Comparison of ENCODE assay signal across 1 cellular context in the genomic region with DNA sequence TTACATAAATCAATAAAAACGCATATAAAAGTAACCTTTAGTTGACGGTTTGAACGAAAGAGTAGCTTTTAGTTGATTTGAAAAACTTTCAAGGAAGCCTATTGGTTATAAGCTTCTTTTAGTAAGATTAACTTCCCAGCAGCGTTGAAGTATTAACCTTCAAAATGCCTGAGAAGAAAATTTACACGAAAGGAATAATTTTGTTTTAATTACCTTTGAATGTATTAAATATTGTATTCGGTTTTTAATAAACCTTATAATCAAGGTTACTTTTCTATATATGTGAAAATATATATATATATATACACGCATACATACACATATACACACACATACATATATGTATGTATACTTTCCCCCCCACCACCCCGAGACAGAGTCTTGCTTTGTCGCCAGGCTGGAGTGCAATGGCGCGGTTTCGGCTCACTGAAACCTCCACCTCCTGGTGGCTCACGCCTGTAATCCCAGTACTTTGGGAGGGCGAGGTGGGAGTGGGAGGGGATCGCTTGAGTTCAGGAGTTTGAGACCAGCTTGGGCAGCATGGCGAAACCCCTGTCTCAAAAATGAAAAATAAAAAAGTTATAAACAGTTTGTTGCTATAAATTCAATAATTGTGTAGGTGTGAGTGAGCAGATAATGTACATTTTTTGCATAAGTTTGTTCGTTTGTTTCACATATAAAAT.
TF ChIP-seq lines count a peak whose summit lies in the region.

No MANE protein-coding gene starts in this region.

TF ChIP-seq in K562, 482 proteins besides CTCF, POLR2A, EP300 and RAD21 (continued from another document and continues in another):
- TF ChIP-seq UBTF (IDR thresholded peaks at IDR 0.05; ENCODE audit: borderline replicate concordance in 1 of 2, low read depth in 2 of 2, low read length in 2 of 2) (peak in 1 of 2 experiments; percentile 90; a peak in 2 of 4 replicates), MBD2 (IDR thresholded peaks at IDR 0.05; ENCODE audit: borderline replicate concordance, low read depth) (no peak), ARHGAP35 (IDR thresholded peaks at IDR 0.05; ENCODE audit: partially characterized antibody) (no peak), FOXJ2 (tag; IDR thresholded peaks at IDR 0.05) (no peak; the same call in 1 of the 2 replicates), MYBL2 (IDR thresholded peaks at IDR 0.05; ENCODE audit: low read depth) (peak; percentile 83; the same call in 1 of the 2 replicates), MYBL2 (CRISPR knock-in tag; IDR thresholded peaks at IDR 0.05; ENCODE audit: borderline replicate concordance) (no peak), ZEB2 (IDR thresholded peaks at IDR 0.05) (no peak; the same call in 1 of the 2 replicates), SAP30 (IDR thresholded peaks at IDR 0.05; ENCODE audit: borderline replicate concordance, insufficient read depth, low read depth, low read length, poor library complexity, severe bottlenecking) (no peak), ZNF133 (CRISPR knock-in tag; IDR thresholded peaks at IDR 0.05) (no peak), FOXJ3 (CRISPR knock-in tag; IDR thresholded peaks at IDR 0.05) (no peak), RB1 (IDR thresholded peaks at IDR 0.05; ENCODE audit: low read depth) (peak; percentile 57; the same call in 1 of the 2 replicates), RBM22 (IDR thresholded peaks at IDR 0.05; ENCODE audit: low read depth, low read length, poor library complexity, severe bottlenecking) (no peak), ZNF311 (CRISPR knock-in tag; IDR thresholded peaks at IDR 0.05) (no peak), ZNF408 (CRISPR knock-in tag; IDR thresholded peaks at IDR 0.05; ENCODE audit: low read depth) (no peak), SMAD2 (IDR thresholded peaks at IDR 0.05; ENCODE audit: low read depth, low read length) (0 out of 2 replicates have a peak, but pooled peaks have one; percentile 56), AFF1 (IDR thresholded peaks at IDR 0.05; ENCODE audit: low read depth in 1 of 2, partially characterized antibody in 2 of 2) (peak in 1 of 2 experiments; percentile 41), ARID4B (CRISPR knock-in tag; IDR thresholded peaks at IDR 0.05) (peak; percentile 46; the same call in 1 of the 2 replicates), ZNF583 (CRISPR knock-in tag; IDR thresholded peaks at IDR 0.05) (no peak), ZNF197 (CRISPR knock-in tag; IDR thresholded peaks at IDR 0.05; ENCODE audit: low read depth) (no peak; the same call in 1 of the 2 replicates), RUNX1 (IDR thresholded peaks at IDR 0.05; ENCODE audit: low read depth) (no peak), ZNF239 (CRISPR knock-in tag; IDR thresholded peaks at IDR 0.05) (no peak), E2F4 (CRISPR knock-in tag; IDR thresholded peaks at IDR 0.05; ENCODE audit: low read depth) (no peak), ZNF764 (CRISPR knock-in tag; IDR thresholded peaks at IDR 0.05; ENCODE audit: low read depth) (no peak), NR0B1 (IDR thresholded peaks at IDR 0.05; ENCODE audit: partially characterized antibody) (no peak), NONO (IDR thresholded peaks at IDR 0.05; ENCODE audit: low read depth in 2 of 2, low read length in 1 of 2) (no peak), USF1 (CRISPR knock-in tag; IDR thresholded peaks at IDR 0.05) (no peak), NR4A1 (CRISPR knock-in tag; IDR thresholded peaks at IDR 0.05) (no peak), NR4A1 (tag; IDR thresholded peaks at IDR 0.05) (no peak), ZFP1 (CRISPR knock-in tag; IDR thresholded peaks at IDR 0.05) (no peak), L3MBTL2 (IDR thresholded peaks at IDR 0.05) (0 out of 2 replicates have a peak, but pooled peaks have one; percentile 10)
- TF ChIP-seq, protein P1, sequence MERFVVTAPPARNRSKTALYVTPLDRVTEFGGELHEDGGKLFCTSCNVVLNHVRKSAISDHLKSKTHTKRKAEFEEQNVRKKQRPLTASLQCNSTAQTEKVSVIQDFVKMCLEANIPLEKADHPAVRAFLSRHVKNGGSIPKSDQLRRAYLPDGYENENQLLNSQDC (CRISPR knock-in tag; IDR thresholded peaks at IDR 0.05) = no peak
- TF ChIP-seq, protein P2, sequence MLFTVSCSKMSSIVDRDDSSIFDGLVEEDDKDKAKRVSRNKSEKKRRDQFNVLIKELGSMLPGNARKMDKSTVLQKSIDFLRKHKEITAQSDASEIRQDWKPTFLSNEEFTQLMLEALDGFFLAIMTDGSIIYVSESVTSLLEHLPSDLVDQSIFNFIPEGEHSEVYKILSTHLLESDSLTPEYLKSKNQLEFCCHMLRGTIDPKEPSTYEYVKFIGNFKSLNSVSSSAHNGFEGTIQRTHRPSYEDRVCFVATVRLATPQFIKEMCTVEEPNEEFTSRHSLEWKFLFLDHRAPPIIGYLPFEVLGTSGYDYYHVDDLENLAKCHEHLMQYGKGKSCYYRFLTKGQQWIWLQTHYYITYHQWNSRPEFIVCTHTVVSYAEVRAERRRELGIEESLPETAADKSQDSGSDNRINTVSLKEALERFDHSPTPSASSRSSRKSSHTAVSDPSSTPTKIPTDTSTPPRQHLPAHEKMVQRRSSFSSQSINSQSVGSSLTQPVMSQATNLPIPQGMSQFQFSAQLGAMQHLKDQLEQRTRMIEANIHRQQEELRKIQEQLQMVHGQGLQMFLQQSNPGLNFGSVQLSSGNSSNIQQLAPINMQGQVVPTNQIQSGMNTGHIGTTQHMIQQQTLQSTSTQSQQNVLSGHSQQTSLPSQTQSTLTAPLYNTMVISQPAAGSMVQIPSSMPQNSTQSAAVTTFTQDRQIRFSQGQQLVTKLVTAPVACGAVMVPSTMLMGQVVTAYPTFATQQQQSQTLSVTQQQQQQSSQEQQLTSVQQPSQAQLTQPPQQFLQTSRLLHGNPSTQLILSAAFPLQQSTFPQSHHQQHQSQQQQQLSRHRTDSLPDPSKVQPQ (CRISPR knock-in tag; IDR thresholded peaks at IDR 0.05; ENCODE audit: borderline replicate concordance) = no peak
- TF ChIP-seq, protein P3, sequence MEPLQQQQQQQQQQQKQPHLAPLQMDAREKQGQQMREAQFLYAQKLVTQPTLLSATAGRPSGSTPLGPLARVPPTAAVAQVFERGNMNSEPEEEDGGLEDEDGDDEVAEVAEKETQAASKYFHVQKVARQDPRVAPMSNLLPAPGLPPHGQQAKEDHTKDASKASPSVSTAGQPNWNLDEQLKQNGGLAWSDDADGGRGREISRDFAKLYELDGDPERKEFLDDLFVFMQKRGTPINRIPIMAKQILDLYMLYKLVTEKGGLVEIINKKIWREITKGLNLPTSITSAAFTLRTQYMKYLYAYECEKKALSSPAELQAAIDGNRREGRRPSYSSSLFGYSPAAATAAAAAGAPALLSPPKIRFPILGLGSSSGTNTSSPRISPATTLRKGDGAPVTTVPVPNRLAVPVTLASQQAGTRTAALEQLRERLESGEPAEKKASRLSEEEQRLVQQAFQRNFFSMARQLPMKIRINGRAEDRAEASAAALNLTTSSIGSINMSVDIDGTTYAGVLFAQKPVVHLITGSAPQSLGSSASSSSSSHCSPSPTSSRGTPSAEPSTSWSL (CRISPR knock-in tag; IDR thresholded peaks at IDR 0.05; ENCODE audit: borderline replicate concordance) = no peak
- TF ChIP-seq, protein P4, sequence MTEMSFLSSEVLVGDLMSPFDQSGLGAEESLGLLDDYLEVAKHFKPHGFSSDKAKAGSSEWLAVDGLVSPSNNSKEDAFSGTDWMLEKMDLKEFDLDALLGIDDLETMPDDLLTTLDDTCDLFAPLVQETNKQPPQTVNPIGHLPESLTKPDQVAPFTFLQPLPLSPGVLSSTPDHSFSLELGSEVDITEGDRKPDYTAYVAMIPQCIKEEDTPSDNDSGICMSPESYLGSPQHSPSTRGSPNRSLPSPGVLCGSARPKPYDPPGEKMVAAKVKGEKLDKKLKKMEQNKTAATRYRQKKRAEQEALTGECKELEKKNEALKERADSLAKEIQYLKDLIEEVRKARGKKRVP (CRISPR knock-in tag; IDR thresholded peaks at IDR 0.05) = no peak
